2 cellular contexts compared by ENCODE assay signal in the genomic region with DNA sequence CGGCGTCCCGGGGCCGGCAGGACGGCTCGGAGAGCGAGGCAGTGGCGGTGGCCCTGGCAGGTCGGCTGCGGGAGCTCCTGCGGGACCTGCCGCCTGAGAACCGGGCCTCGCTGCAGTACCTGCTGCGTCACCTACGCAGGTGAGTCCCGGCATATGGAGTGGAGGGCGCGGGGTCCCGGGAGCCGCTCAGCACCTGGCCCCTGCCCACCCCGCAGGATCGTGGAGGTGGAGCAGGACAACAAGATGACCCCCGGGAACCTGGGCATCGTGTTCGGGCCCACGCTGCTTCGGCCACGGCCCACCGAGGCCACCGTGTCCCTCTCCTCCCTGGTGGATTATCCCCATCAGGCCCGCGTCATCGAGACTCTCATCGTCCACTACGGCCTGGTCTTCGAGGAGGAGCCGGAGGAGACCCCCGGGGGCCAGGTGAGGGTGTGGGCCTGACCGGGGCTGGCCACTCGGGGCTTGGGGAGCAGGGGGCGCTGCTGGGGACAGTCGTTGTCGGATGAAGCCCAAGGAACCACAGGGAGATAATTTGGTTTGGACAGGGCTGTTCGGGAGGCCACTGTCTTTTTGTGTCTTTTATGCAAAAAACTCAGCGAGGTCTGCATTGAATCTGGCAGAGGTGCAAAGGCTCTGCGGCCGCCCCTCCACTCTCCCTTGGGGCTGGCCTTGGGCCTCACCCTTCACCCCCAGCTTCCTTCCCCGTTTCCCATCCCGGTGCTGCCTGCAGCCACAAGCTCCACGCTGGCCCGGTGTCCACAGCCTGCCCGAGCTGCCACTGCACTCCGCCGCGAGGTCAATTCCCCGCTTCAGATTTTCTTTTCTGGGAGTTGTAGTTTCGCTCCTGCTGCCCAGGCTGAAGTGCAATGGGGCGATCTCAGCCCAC.
TF ChIP-seq lines count a peak whose summit lies in the region.

No MANE protein-coding gene starts in this region.

TF ChIP-seq in SK-N-SH, 30 proteins besides CTCF, POLR2A, EP300 and RAD21 (continued from another document):
- TF ChIP-seq, protein P1, sequence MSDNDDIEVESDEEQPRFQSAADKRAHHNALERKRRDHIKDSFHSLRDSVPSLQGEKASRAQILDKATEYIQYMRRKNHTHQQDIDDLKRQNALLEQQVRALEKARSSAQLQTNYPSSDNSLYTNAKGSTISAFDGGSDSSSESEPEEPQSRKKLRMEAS (IDR thresholded peaks at IDR 0.05; ENCODE audit: low read depth) = no peak
- no peak for TF ChIP-seq RFX5 (IDR thresholded peaks at IDR 0.05; ENCODE audit: low read length)
- TF ChIP-seq GABPA (IDR thresholded peaks at IDR 0.05; ENCODE audit: low read depth) = no peak

TF ChIP-seq in SK-N-SH treated with all-trans-retinoic acid at 6 μM for 48 hours, 23 proteins besides CTCF, POLR2A, EP300 and RAD21 (continued from another document):
- TF ChIP-seq, protein P2, sequence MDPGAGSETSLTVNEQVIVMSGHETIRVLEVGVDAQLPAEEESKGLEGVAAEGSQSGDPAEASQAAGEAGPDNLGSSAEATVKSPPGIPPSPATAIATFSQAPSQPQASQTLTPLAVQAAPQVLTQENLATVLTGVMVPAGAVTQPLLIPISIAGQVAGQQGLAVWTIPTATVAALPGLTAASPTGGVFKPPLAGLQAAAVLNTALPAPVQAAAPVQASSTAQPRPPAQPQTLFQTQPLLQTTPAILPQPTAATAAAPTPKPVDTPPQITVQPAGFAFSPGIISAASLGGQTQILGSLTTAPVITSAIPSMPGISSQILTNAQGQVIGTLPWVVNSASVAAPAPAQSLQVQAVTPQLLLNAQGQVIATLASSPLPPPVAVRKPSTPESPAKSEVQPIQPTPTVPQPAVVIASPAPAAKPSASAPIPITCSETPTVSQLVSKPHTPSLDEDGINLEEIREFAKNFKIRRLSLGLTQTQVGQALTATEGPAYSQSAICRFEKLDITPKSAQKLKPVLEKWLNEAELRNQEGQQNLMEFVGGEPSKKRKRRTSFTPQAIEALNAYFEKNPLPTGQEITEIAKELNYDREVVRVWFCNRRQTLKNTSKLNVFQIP (CRISPR knock-in tag; IDR thresholded peaks at IDR 0.05; ENCODE audit: borderline replicate concordance, low read depth) = no peak
- TF ChIP-seq SNAI2 (CRISPR knock-in tag; IDR thresholded peaks at IDR 0.05) = no peak
- no peak for TF ChIP-seq CSDC2 (CRISPR knock-in tag; IDR thresholded peaks at IDR 0.05)
- no peak for TF ChIP-seq OSR1 (CRISPR knock-in tag; IDR thresholded peaks at IDR 0.05)
- TF ChIP-seq ZNF70 (CRISPR knock-in tag; IDR thresholded peaks at IDR 0.05) = no peak
- TF ChIP-seq PPARA (CRISPR knock-in tag; IDR thresholded peaks at IDR 0.05; ENCODE audit: borderline replicate concordance) = no peak
- TF ChIP-seq ZNF565 (CRISPR knock-in tag; conservative IDR thresholded peaks at IDR 0.05; ENCODE audit: low read depth) = no peak
- no peak for TF ChIP-seq ARNTL (CRISPR knock-in tag; IDR thresholded peaks at IDR 0.05; ENCODE audit: borderline replicate concordance, low read depth)
- TF ChIP-seq, protein P3, sequence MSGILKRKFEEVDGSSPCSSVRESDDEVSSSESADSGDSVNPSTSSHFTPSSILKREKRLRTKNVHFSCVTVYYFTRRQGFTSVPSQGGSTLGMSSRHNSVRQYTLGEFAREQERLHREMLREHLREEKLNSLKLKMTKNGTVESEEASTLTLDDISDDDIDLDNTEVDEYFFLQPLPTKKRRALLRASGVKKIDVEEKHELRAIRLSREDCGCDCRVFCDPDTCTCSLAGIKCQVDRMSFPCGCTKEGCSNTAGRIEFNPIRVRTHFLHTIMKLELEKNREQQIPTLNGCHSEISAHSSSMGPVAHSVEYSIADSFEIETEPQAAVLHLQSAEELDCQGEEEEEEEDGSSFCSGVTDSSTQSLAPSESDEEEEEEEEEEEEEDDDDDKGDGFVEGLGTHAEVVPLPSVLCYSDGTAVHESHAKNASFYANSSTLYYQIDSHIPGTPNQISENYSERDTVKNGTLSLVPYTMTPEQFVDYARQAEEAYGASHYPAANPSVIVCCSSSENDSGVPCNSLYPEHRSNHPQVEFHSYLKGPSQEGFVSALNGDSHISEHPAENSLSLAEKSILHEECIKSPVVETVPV (CRISPR knock-in tag; IDR thresholded peaks at IDR 0.05) = no peak
